Comparison of ENCODE assay signal across 8 cellular contexts in genomic region chr2:169572821-169573159, GRCh38.
DNase-seq lines count a peak whose midpoint lies in the region; ATAC-seq and TF ChIP-seq lines count a peak whose summit lies in the region.

No MANE protein-coding gene starts in this region.

- no peak for ATAC-seq in GM18517 (IDR thresholded peaks at IDR 0.05; ENCODE audit: unreplicated experiment)

- no peaks in the 10 kb centered on the region for H3K4me1 ChIP-seq in mucosa of stomach (ENCODE audit: control insufficient read depth, insufficient read depth, low read length)

- no peaks in the 10 kb centered on the region for H3K36me3 ChIP-seq in mucosa of stomach (ENCODE audit: control insufficient read depth, insufficient read depth, low read length)

- peak overlapping the region; percentile 68 for H3K9ac ChIP-seq in mucosa of stomach (ENCODE audit: low read length)

- H3K27ac ChIP-seq in 22Rv1 = peak overlapping the region; percentile 61

- H3K9me3 ChIP-seq in mucosa of stomach (ENCODE audit: control insufficient read depth, low read length) = no peaks in the 10 kb centered on the region

- H3K4me3 ChIP-seq in cardiac fibroblast (replicated peaks in 1 of 2; ENCODE audit: low read depth in 2 of 2, low read length in 2 of 2) (peak overlapping the region; percentile 65 to 71), mucosa of stomach (ENCODE audit: low read length) (peak overlapping the region; percentile 26)

- no peak for TF ChIP-seq CTCF in 22Rv1 (IDR thresholded peaks at IDR 0.05)
- TF ChIP-seq CTCF in cardiac fibroblast (IDR thresholded peaks at IDR 0.05; ENCODE audit: low read depth, low read length) = no peak

- H3K27me3 ChIP-seq in mucosa of stomach (ENCODE audit: control insufficient read depth, insufficient read depth, low read length) = no peaks in the 10 kb centered on the region

- DNase-seq in HS-5 (ENCODE audit: low read depth) = peak; percentile 5
- no peak for DNase-seq in cardiac fibroblast (ENCODE audit: low read depth in 2 of 2)
- DNase-seq in islet precursor cell = no peak
- no peak for DNase-seq in DMS 273 treated with DMSO at 0.1 percent for 48 hours (lab: John Stamatoyannopoulos, UW)
- DNase-seq in NCI-H82 treated with DMSO at 0.1 percent for 48 hours (lab: John Stamatoyannopoulos, UW; ENCODE audit: unreplicated experiment) = no peak
